ENCODE assay signal across 1 cellular context in genomic region chr19:38543286-38543806, GRCh38.
TF ChIP-seq lines count a peak whose summit lies in the region.

No MANE protein-coding gene starts in this region.

TF ChIP-seq in HepG2, 621 proteins besides CTCF, POLR2A, EP300 and RAD21 (continued from another document):
- TF ChIP-seq ZNF570 (CRISPR knock-in tag; IDR thresholded peaks at IDR 0.05; ENCODE audit: borderline replicate concordance) = no peak
- no peak for TF ChIP-seq RARG (CRISPR knock-in tag; IDR thresholded peaks at IDR 0.05; ENCODE audit: low read depth)
- no peak for TF ChIP-seq SETDB1 (CRISPR knock-in tag; IDR thresholded peaks at IDR 0.05; ENCODE audit: borderline replicate concordance)
- no peak for TF ChIP-seq KDM6A (CRISPR knock-in tag; IDR thresholded peaks at IDR 0.05; ENCODE audit: low read depth)
- no peak for TF ChIP-seq HNF4G (IDR thresholded peaks at IDR 0.05; ENCODE audit: borderline replicate concordance, low read depth, low read length)
- TF ChIP-seq HNF4G (CRISPR knock-in tag; IDR thresholded peaks at IDR 0.05; ENCODE audit: borderline replicate concordance, low read depth) = no peak
- TF ChIP-seq ZUFSP (CRISPR knock-in tag; IDR thresholded peaks at IDR 0.05; ENCODE audit: borderline replicate concordance) = no peak
- TF ChIP-seq FOXK1 (CRISPR knock-in tag; IDR thresholded peaks at IDR 0.05; ENCODE audit: borderline replicate concordance, low read depth) = no peak
- no peak for TF ChIP-seq HHEX (CRISPR knock-in tag; IDR thresholded peaks at IDR 0.05)
- no peak for TF ChIP-seq XBP1 (CRISPR knock-in tag; IDR thresholded peaks at IDR 0.05)
- TF ChIP-seq ZNF264 (CRISPR knock-in tag; IDR thresholded peaks at IDR 0.05) = no peak
- TF ChIP-seq ZNF740 (CRISPR knock-in tag; IDR thresholded peaks at IDR 0.05) = no peak
- no peak for TF ChIP-seq ZNF678 (CRISPR knock-in tag; IDR thresholded peaks at IDR 0.05)
- TF ChIP-seq GLMP (CRISPR knock-in tag; IDR thresholded peaks at IDR 0.05; ENCODE audit: borderline replicate concordance) = no peak
